13 cellular contexts compared by ENCODE assay signal in genomic region chr9:19233344-19233743, GRCh38. TPM values are rescaled to one million over a fixed set of nuclear protein-coding genes. Genes with fewer than 3 reads are reported as not detected.
DNase-seq lines count a peak whose midpoint lies in the region; ATAC-seq and TF ChIP-seq lines count a peak whose summit lies in the region.
"Had no signal": no experiment of that assay in that cellular context is flagged by ENCODE, and none has a peak within 500 bp of the region (broad histone marks: within the 10 kb centered on the region; RNA-seq: fewer than 3 reads in every experiment).

No MANE protein-coding gene starts in this region.

- H3K4me3 Mint-ChIP-seq in activated CD8-positive, alpha-beta memory T cell treated with anti-CD3 and anti-CD28 coated beads, Interleukin-2, amount 10 ng/mL, durations not matched to agents 7 days and 5 days = no peak overlapping the region
- H3K4me3 Mint-ChIP-seq: activated T-helper 17 cell treated with anti-CD3 and anti-CD28 coated beads, Interleukin-2, amount 50 U/mL, for 72 hours had no signal

- H3K9me3 ChIP-seq in DND-41 (ENCODE audit: insufficient read depth, low read length, severe bottlenecking) (no peaks in the 10 kb centered on the region), MG63 (no peaks in the 10 kb centered on the region), psoas muscle (no peaks in the 10 kb centered on the region)
- H3K9me3 ChIP-seq: heart left ventricle had no signal

- no peak overlapping the region for H3K27ac Mint-ChIP-seq in activated CD8-positive, alpha-beta memory T cell treated with anti-CD3 and anti-CD28 coated beads, Interleukin-2, amount 10 ng/mL, durations not matched to agents 7 days and 5 days
- H3K27ac Mint-ChIP-seq: activated T-helper 17 cell treated with anti-CD3 and anti-CD28 coated beads, Interleukin-2, amount 50 U/mL, for 72 hours had no signal

- TF ChIP-seq CTCF in DND-41 (IDR thresholded peaks at IDR 0.05; ENCODE audit: borderline replicate concordance, extremely low read depth, low read length, poor library complexity, severe bottlenecking) (no peak), psoas muscle (IDR thresholded peaks at IDR 0.05) (no peak)

- H3K9ac ChIP-seq in DND-41 (ENCODE audit: low read depth, low read length) = peak overlapping the region; percentile 92; the same call in 1 of the 2 replicates

- H4K20me1 ChIP-seq in DND-41 (ENCODE audit: insufficient read depth, low read length) = peaks cover 25% of the 10 kb centered on the region; the same call in 1 of the 2 replicates

- no peak for DNase-seq in DND-41
- no peak for DNase-seq in MG63
- no peak for DNase-seq in epithelial cell of prostate (ENCODE audit: low read depth, low spot score)
- no peak for DNase-seq in psoas muscle
- no peak for DNase-seq in DMS114 treated with DMSO at 0.1 percent for 48 hours (lab: John Stamatoyannopoulos, UW; ENCODE audit: unreplicated experiment)
- DNase-seq in activated CD8-positive, alpha-beta memory T cell treated with anti-CD3 and anti-CD28 coated beads, Interleukin-2, amount 10 ng/mL, durations not matched to agents 7 days and 5 days = no peak
- DNase-seq in GM03348 (ENCODE audit: low spot score) = no peak
- DNase-seq: DMS153; heart left ventricle; NK-92 treated with Interleukin-12 subunit alpha and Interleukin-12 subunit beta, amount 100 ng/mL, for 24 hours; stimulated activated CD4-positive, alpha-beta T cell treated with anti-CD3 and anti-CD28 coated beads, Interleukin-1b, Interleukin-23, amount 100 ng/mL, for 48 hours had no signal

- H3K27ac ChIP-seq in DND-41 (ENCODE audit: low read length) (peak overlapping the region; percentile 34; the same call in 1 of the 2 replicates), epithelial cell of prostate (peak overlapping the region; percentile 81), psoas muscle (peak overlapping the region; percentile 97)

- WGBS in psoas muscle, 3 donors = 58 to 93% (median 66%) methylated on average over 5 of the region's 5 CpGs

- no peaks in the 10 kb centered on the region for H3K27me3 ChIP-seq in DND-41 (ENCODE audit: insufficient read depth, low read length, poor library complexity)
- no peaks in the 10 kb centered on the region for H3K27me3 ChIP-seq in MG63
- H3K27me3 ChIP-seq in psoas muscle (ENCODE audit: insufficient read depth in 3 of 3, low read length in 2 of 3) = no peaks in the 10 kb centered on the region
- H3K27me3 ChIP-seq: heart left ventricle had no signal

- H3K4me1 ChIP-seq in DND-41 (ENCODE audit: insufficient read depth, low read length) = peaks cover 36% of the 10 kb centered on the region
- peaks cover 23% of the 10 kb centered on the region for H3K4me1 ChIP-seq in psoas muscle

- H3K4me3 ChIP-seq in DND-41 (ENCODE audit: low read depth in 1 of 2, low read length in 2 of 2) (peak overlapping the region in 1 of 2 experiments; percentile 85; a peak in 1 of 4 replicates), MG63 (peak overlapping the region; percentile 1; the same call in 1 of the 2 replicates), psoas muscle (peak overlapping the region; percentile 100)

- peaks cover 74% of the 10 kb centered on the region for H3K79me2 ChIP-seq in DND-41 (ENCODE audit: insufficient read depth, low read length)

- no peaks in the 10 kb centered on the region; the same call in 1 of the 2 replicates for H3K36me3 ChIP-seq in DND-41 (ENCODE audit: insufficient read depth, low read length)
- H3K36me3 ChIP-seq in MG63 = no peaks in the 10 kb centered on the region
- no peaks in the 10 kb centered on the region for H3K36me3 ChIP-seq in psoas muscle (ENCODE audit: insufficient read depth in 1 of 2, low read depth in 1 of 2)
- H3K36me3 ChIP-seq: heart left ventricle had no signal

- H3K4me2 ChIP-seq in DND-41 (ENCODE audit: insufficient read depth, low read length) = peak overlapping the region; percentile 97

- ATAC-seq in DND-41 (ENCODE audit: insufficient read depth, low read depth) (no peak), psoas muscle (no peak), HG02970 (IDR thresholded peaks at IDR 0.05; ENCODE audit: low FRiP score, unreplicated experiment) (no peak)
- no peak for ATAC-seq in activated CD8-positive, alpha-beta memory T cell treated with anti-CD3 and anti-CD28 coated beads, Interleukin-2, amount 10 ng/mL, durations not matched to agents 7 days and 5 days
- ATAC-seq: heart left ventricle had no signal

- H2AFZ ChIP-seq in DND-41 (ENCODE audit: low read depth, low read length) = no peak overlapping the region

- no peaks in the 10 kb centered on the region for H3K9me3 Mint-ChIP-seq in activated CD8-positive, alpha-beta memory T cell treated with anti-CD3 and anti-CD28 coated beads, Interleukin-2, amount 10 ng/mL, durations not matched to agents 7 days and 5 days (ENCODE audit: low read depth)
- H3K9me3 Mint-ChIP-seq: activated T-helper 17 cell treated with anti-CD3 and anti-CD28 coated beads, Interleukin-2, amount 50 U/mL, for 72 hours had no signal

- peaks cover 2% of the 10 kb centered on the region for H3K36me3 Mint-ChIP-seq in activated CD8-positive, alpha-beta memory T cell treated with anti-CD3 and anti-CD28 coated beads, Interleukin-2, amount 10 ng/mL, durations not matched to agents 7 days and 5 days

- intact Hi-C loops in psoas muscle (cut with DNase I) = loop anchor here in 1 of 2 donors (5.0 to 10.0 kb wide), 4 partner anchors 106 to 231 kb away; partner anchors contain the start of genes HAUS6 and PLIN2

- H3K27me3 Mint-ChIP-seq in activated CD8-positive, alpha-beta memory T cell treated with anti-CD3 and anti-CD28 coated beads, Interleukin-2, amount 10 ng/mL, durations not matched to agents 7 days and 5 days = no peaks in the 10 kb centered on the region
- H3K27me3 Mint-ChIP-seq: activated T-helper 17 cell treated with anti-CD3 and anti-CD28 coated beads, Interleukin-2, amount 50 U/mL, for 72 hours had no signal

- peaks cover 21% of the 10 kb centered on the region for H3K4me1 Mint-ChIP-seq in activated CD8-positive, alpha-beta memory T cell treated with anti-CD3 and anti-CD28 coated beads, Interleukin-2, amount 10 ng/mL, durations not matched to agents 7 days and 5 days
- H3K4me1 Mint-ChIP-seq: activated T-helper 17 cell treated with anti-CD3 and anti-CD28 coated beads, Interleukin-2, amount 50 U/mL, for 72 hours had no signal

- CTCF ChIA-PET in activated CD8-positive, alpha-beta memory T cell treated with anti-CD3 and anti-CD28 coated beads, Interleukin-2, amount 10 ng/mL, durations not matched to agents 7 days and 5 days (lab: Charles Lee) = interaction anchor here (1.0 to 1.7 kb wide), 8 partner anchors 45 to 231 kb away, joined by 3 to 7 read pairs (median 3); partner anchors contain the start of gene RRAGA

RNA-seq across cellular contexts. Expression of gene DENND4C, which starts 2.9 kb away (rescaled TPM):
- 26.6 and 26.8 TPM in 2 replicates for total RNA-seq in MG63 (2014; rRNA removed; shearing (Covaris generic); ENCODE audit: low replicate concordance)
- total RNA-seq in psoas muscle = 10 to 100 TPM; 12.2 to 16.4 (median 13.9) TPM
- polyA plus RNA-seq in psoas muscle = 1 to 10 TPM; 5.6 to 9.8 (median 5.6) TPM
- 10 to 100 TPM; 28.8 to 38.6 TPM for total RNA-seq in activated CD8-positive, alpha-beta memory T cell treated with anti-CD3 and anti-CD28 coated beads, Interleukin-2, amount 10 ng/mL, durations not matched to agents 7 days and 5 days

Comparison
In these comparisons a context has a peak if more than half of its experiments do, and no peak if none do; other contexts are left out.
1. H3K27ac ChIP-seq: peak in every context shown above with its lines; median percentile 97 in psoas muscle; 81 in epithelial cell of prostate; 34 in DND-41.